Comparison of ENCODE assay signal across 26 cellular contexts in the genomic region with DNA sequence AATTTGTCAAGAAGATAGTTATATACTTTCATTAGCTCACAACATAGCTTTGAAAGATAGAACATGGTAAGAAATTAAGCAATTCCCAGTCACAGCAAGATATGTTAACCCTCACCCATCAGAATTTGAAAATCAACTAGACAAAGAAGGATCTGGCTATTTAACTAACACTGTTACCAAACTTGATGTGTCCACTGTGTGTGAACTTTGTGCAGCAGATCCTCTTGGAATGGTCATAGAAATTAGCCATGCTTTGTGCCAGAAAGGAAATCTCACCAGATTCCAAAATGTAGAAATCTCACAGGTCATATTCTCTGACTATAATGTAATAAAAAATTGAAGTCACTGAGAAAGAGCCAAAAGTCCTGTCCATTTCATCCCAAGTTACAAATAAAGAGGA.
"Had no signal": no experiment of that assay in that cellular context is flagged by ENCODE, and none has a peak within 500 bp of the region (broad histone marks: within the 10 kb centered on the region; RNA-seq: fewer than 3 reads in every experiment).

No MANE protein-coding gene starts in this region.

- H3K9me3 ChIP-seq: ascending aorta, left lung, psoas muscle, spleen, testis, transverse colon had no signal

- H3K36me3 ChIP-seq: brain microvascular endothelial cell, neural progenitor cell, transverse colon had no signal

- H3K27me3 ChIP-seq: ascending aorta, brain microvascular endothelial cell, heart left ventricle, left lung, neural progenitor cell, spleen, testis, transverse colon had no signal

- H3K27ac Mint-ChIP-seq: activated naive CD4-positive, alpha-beta T cell treated with anti-CD3 and anti-CD28 coated beads for 36 hours; activated naive CD8-positive, alpha-beta T cell treated with anti-CD3 and anti-CD28 coated beads for 36 hours; endodermal cell; neural progenitor cell; T-helper 2 cell treated with Interferon-gamma antibody and Interleukin-4, amounts not matched to agents 5 μg/mL and 100 μg/mL, for 36 hours had no signal

- ATAC-seq: esophagus mucosa; heart left ventricle; naive thymus-derived CD4-positive, alpha-beta T cell had no signal

- DNase-seq: activated CD4-positive, alpha-beta T cell treated with anti-CD3 and anti-CD28 coated beads for 4 hours; activated CD4-positive, alpha-beta T cell treated with anti-CD3 and anti-CD28 coated beads, Interleukin-2, amount 50 U/mL, for 4 hours; activated CD4-positive, CD25-positive, alpha-beta regulatory T cell; activated effector memory CD4-positive, alpha-beta T cell treated with anti-CD3 and anti-CD28 coated beads, Interleukin-2, amount 50 U/mL, for 16 hours; activated naive CD4-positive, alpha-beta T cell treated with anti-CD3 and anti-CD28 coated beads for 36 hours; activated naive CD8-positive, alpha-beta T cell treated with anti-CD3 and anti-CD28 coated beads for 36 hours; brain microvascular endothelial cell; caudate nucleus; endodermal cell; foreskin fibroblast; heart left ventricle; kidney glomerular epithelial cell; left lung; midbrain; naive thymus-derived CD4-positive, alpha-beta T cell; occipital lobe; psoas muscle; spleen; stimulated activated naive CD4-positive, alpha-beta T cell; T-helper 1 cell; testis; transverse colon had no signal

- H3K4me3 Mint-ChIP-seq: activated naive CD4-positive, alpha-beta T cell treated with anti-CD3 and anti-CD28 coated beads for 36 hours; activated naive CD8-positive, alpha-beta T cell treated with anti-CD3 and anti-CD28 coated beads for 36 hours; endodermal cell; naive thymus-derived CD4-positive, alpha-beta T cell; neural progenitor cell; T-helper 2 cell treated with Interferon-gamma antibody and Interleukin-4, amounts not matched to agents 5 μg/mL and 100 μg/mL, for 36 hours had no signal

- H3K27ac ChIP-seq: ascending aorta, brain microvascular endothelial cell, heart left ventricle, left lung, neural progenitor cell, psoas muscle, spleen, testis, transverse colon had no signal

- H3K4me3 ChIP-seq: ascending aorta, heart left ventricle, left lung, neural progenitor cell, psoas muscle, spleen, testis, transverse colon had no signal

- H3K4me1 ChIP-seq: ascending aorta, left lung, neural progenitor cell, psoas muscle, spleen had no signal

- H3K9me3 Mint-ChIP-seq: activated naive CD4-positive, alpha-beta T cell treated with anti-CD3 and anti-CD28 coated beads for 36 hours; activated naive CD8-positive, alpha-beta T cell treated with anti-CD3 and anti-CD28 coated beads for 36 hours; neural progenitor cell; T-helper 2 cell treated with Interferon-gamma antibody and Interleukin-4, amounts not matched to agents 5 μg/mL and 100 μg/mL, for 36 hours had no signal

- H3K27me3 Mint-ChIP-seq: activated naive CD8-positive, alpha-beta T cell treated with anti-CD3 and anti-CD28 coated beads for 36 hours; naive thymus-derived CD4-positive, alpha-beta T cell had no signal
